Comparison of ENCODE assay signal across 8 cellular contexts in genomic region chr14:102517412-102518062, GRCh38. TPM values are rescaled to one million over a fixed set of nuclear protein-coding genes. Genes with fewer than 3 reads are reported as not detected.
DNase-seq lines count a peak whose midpoint lies in the region; ATAC-seq and TF ChIP-seq lines count a peak whose summit lies in the region.

No MANE protein-coding gene starts in this region.

- H3K27ac ChIP-seq in body of pancreas (peak overlapping the region in 3 of 4 donors; percentile 37 to 67 (median 60)), liver (ENCODE audit: low read depth in 1 of 2, low read length in 2 of 2) (no peak overlapping the region), tibial nerve (peak overlapping the region; percentile 21 to 86 (median 64)), caudate nucleus (ENCODE audit: low read depth, low read length) (no peak overlapping the region)

- 28 to 29% methylated on average over 17 to 35 of the region's 35 CpGs for WGBS in body of pancreas, 2 donors
- 38% methylated on average over 35 of the region's 35 CpGs for WGBS in liver
- 13 to 58% methylated on average over 8 to 20 of the region's 35 CpGs for WGBS in tibial nerve, 2 donors

- H3K4me3 ChIP-seq in BE2C (ENCODE audit: low read depth, low read length): peak overlapping the region; percentile 64
- H3K4me3 ChIP-seq in body of pancreas: peak overlapping the region; percentile 54 to 74
- H3K4me3 ChIP-seq in liver (ENCODE audit: low read depth in 1 of 3, low read length in 3 of 3): peak overlapping the region in 2 of 3 donors; percentile 67 to 78
- peak overlapping the region; percentile 28 to 84 (median 63) for H3K4me3 ChIP-seq in tibial nerve

- ATAC-seq in HG03159 (IDR thresholded peaks at IDR 0.05; ENCODE audit: unreplicated experiment) (peak; percentile 17), body of pancreas (peak; percentile 31), HG03378 (IDR thresholded peaks at IDR 0.05; ENCODE audit: unreplicated experiment) (no peak)

- TF ChIP-seq RAD21 in liver (IDR thresholded peaks at IDR 0.05): no peak

- no peaks in the 10 kb centered on the region for H3K9me3 ChIP-seq in BE2C
- H3K9me3 ChIP-seq in body of pancreas: no peaks in the 10 kb centered on the region
- no peaks in the 10 kb centered on the region for H3K9me3 ChIP-seq in liver (ENCODE audit: control insufficient read depth in 4 of 4, low read length in 3 of 4)
- H3K9me3 ChIP-seq in tibial nerve: no peaks in the 10 kb centered on the region

- intact Hi-C loops in body of pancreas (cut with DNase I): loop anchor here (5.0 kb wide), 1 partner anchor 80 kb away; no protein-coding TSS in a partner anchor

- H3K4me1 ChIP-seq in BE2C (no peaks in the 10 kb centered on the region), body of pancreas (peaks cover 7% of the 10 kb centered on the region), liver (ENCODE audit: control insufficient read depth in 4 of 4, insufficient read depth in 4 of 4, low read length in 3 of 4) (peaks cover 2 to 13% (median 7%) of the 10 kb centered on the region in 4 donors), tibial nerve (peaks cover 0 to 6% (median 4%) of the 10 kb centered on the region in 4 donors)

- no peaks in the 10 kb centered on the region for H3K36me3 ChIP-seq in BE2C
- H3K36me3 ChIP-seq in body of pancreas (replicated peaks in 1 of 2; ENCODE audit: insufficient read depth in 1 of 2, low read depth in 2 of 2): no peaks in the 10 kb centered on the region
- H3K36me3 ChIP-seq in liver (ENCODE audit: control insufficient read depth in 4 of 4, insufficient read depth in 3 of 4, low read depth in 1 of 4, low read length in 3 of 4): no peaks in the 10 kb centered on the region
- H3K36me3 ChIP-seq in tibial nerve: no peaks in the 10 kb centered on the region

- peak; percentile 24; the same call in 1 of the 2 replicates for TF ChIP-seq CTCF in BE2C (IDR thresholded peaks at IDR 0.05; ENCODE audit: low read depth, low read length)
- no peak for TF ChIP-seq CTCF in body of pancreas (IDR thresholded peaks at IDR 0.05)
- TF ChIP-seq CTCF in liver (IDR thresholded peaks at IDR 0.05; ENCODE audit: low read depth, low read length, missing input control): no peak
- TF ChIP-seq CTCF in tibial nerve (IDR thresholded peaks at IDR 0.05): no peak

- peak overlapping the region in 1 of 2 donors; percentile 27 for H3K9ac ChIP-seq in liver (ENCODE audit: low read depth in 1 of 2, low read length in 2 of 2)

- no peak for TF ChIP-seq EP300 in tibial nerve (IDR thresholded peaks at IDR 0.05)

- TF ChIP-seq POLR2A in body of pancreas (IDR thresholded peaks at IDR 0.05) (no peak), tibial nerve (IDR thresholded peaks at IDR 0.05) (no peak)

- DNase-seq in BE2C (peak; percentile 51), body of pancreas (peak in 1 of 4 donors; percentile 31), tibial nerve (ENCODE audit: low spot score in 2 of 2) (no peak), caudate nucleus (lab: John Stamatoyannopoulos, UW) (no peak), GDM1 (lab: John Stamatoyannopoulos, UW) (no peak)

- H3K27me3 ChIP-seq in BE2C (no peaks in the 10 kb centered on the region), body of pancreas (no peaks in the 10 kb centered on the region), liver (ENCODE audit: control insufficient read depth in 4 of 4, insufficient read depth in 4 of 4, low read length in 3 of 4) (no peaks in the 10 kb centered on the region), tibial nerve (no peaks in the 10 kb centered on the region)

TF ChIP-seq in liver, 16 proteins besides CTCF, POLR2A, EP300 and RAD21:
- TF ChIP-seq JUND (IDR thresholded peaks at IDR 0.05): no peak
- TF ChIP-seq FOXA2 (IDR thresholded peaks at IDR 0.05): no peak
- TF ChIP-seq, protein P1, sequence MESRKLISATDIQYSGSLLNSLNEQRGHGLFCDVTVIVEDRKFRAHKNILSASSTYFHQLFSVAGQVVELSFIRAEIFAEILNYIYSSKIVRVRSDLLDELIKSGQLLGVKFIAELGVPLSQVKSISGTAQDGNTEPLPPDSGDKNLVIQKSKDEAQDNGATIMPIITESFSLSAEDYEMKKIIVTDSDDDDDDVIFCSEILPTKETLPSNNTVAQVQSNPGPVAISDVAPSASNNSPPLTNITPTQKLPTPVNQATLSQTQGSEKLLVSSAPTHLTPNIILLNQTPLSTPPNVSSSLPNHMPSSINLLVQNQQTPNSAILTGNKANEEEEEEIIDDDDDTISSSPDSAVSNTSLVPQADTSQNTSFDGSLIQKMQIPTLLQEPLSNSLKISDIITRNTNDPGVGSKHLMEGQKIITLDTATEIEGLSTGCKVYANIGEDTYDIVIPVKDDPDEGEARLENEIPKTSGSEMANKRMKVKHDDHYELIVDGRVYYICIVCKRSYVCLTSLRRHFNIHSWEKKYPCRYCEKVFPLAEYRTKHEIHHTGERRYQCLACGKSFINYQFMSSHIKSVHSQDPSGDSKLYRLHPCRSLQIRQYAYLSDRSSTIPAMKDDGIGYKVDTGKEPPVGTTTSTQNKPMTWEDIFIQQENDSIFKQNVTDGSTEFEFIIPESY (IDR thresholded peaks at IDR 0.05): no peak
- TF ChIP-seq SP1 (IDR thresholded peaks at IDR 0.05): no peak
- TF ChIP-seq YY1 (IDR thresholded peaks at IDR 0.05): no peak
- TF ChIP-seq, protein P2, sequence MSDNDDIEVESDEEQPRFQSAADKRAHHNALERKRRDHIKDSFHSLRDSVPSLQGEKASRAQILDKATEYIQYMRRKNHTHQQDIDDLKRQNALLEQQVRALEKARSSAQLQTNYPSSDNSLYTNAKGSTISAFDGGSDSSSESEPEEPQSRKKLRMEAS (IDR thresholded peaks at IDR 0.05): no peak
- no peak for TF ChIP-seq FOXA1 (IDR thresholded peaks at IDR 0.05)
- no peak for TF ChIP-seq NR2F2 (IDR thresholded peaks at IDR 0.05)
- no peak for TF ChIP-seq REST (IDR thresholded peaks at IDR 0.05)
- TF ChIP-seq GABPA (IDR thresholded peaks at IDR 0.05 in 1 of 2, conservative IDR thresholded peaks at IDR 0.05 in 1 of 2): no peak
- no peak for TF ChIP-seq RXRA (IDR thresholded peaks at IDR 0.05)
- TF ChIP-seq HNF4A (conservative IDR thresholded peaks at IDR 0.05): no peak
TF ChIP-seq in liver: peak in this region for 0.

RNA-seq across cellular contexts. Expression of gene ANKRD9, which starts 8.0 kb away (rescaled TPM):
- polyA plus RNA-seq in BE2C (2012; ENCODE audit: insufficient read depth, insufficient read length, low read depth): 12.5 TPM
- total RNA-seq in body of pancreas: 10 to 100 TPM; 49.8 to 87.7 TPM
- total RNA-seq in liver: 10 to 100 TPM; 11.5 to 67.5 TPM
- polyA plus RNA-seq in liver: 1 to 10 TPM; 1.5 to 3.6 TPM
- total RNA-seq in tibial nerve: 10 to 100 TPM; 11.4 to 39.3 (median 26.2) TPM

Comparison
In these comparisons a context has a peak if more than half of its experiments do, and no peak if none do; other contexts are left out.
1. H3K27ac ChIP-seq: peak in body of pancreas (3 of 4) and tibial nerve (4 of 4); none in liver (0 of 2) and caudate nucleus (single experiment).
2. Peak in every context shown above with its lines, with median percentiles within 50 percentile points of each other: H3K4me3 ChIP-seq.